Comparison of ENCODE assay signal across 1 cellular context in genomic region chr11:61332823-61333637, GRCh38.
TF ChIP-seq lines count a peak whose summit lies in the region.

Gene DDB1 (minus strand): TSS chr11:61333105. CDS start chr11:61332968, 137 bp downstream.
Gene TKFC (plus strand): TSS chr11:61333228. CDS start chr11:61334729, 1,501 bp downstream.

TF ChIP-seq in HepG2, 621 proteins besides CTCF, POLR2A, EP300 and RAD21 (continued from another document and continues in another):
- TF ChIP-seq THAP9 (CRISPR knock-in tag; IDR thresholded peaks at IDR 0.05; ENCODE audit: borderline replicate concordance) (peak; percentile 87), ZBTB42 (CRISPR knock-in tag; IDR thresholded peaks at IDR 0.05) (no peak), ZNF460 (CRISPR knock-in tag; IDR thresholded peaks at IDR 0.05; ENCODE audit: borderline replicate concordance) (no peak), HNF1B (CRISPR knock-in tag; IDR thresholded peaks at IDR 0.05) (0 out of 2 replicates have a peak, but pooled peaks have one; percentile 41), ZNF605 (CRISPR knock-in tag; IDR thresholded peaks at IDR 0.05) (peak; percentile 87), NFE2L2 (IDR thresholded peaks at IDR 0.05; ENCODE audit: low read length) (no peak), CBX2 (IDR thresholded peaks at IDR 0.05; ENCODE audit: low read depth, low read length) (no peak), CBX2 (CRISPR knock-in tag; IDR thresholded peaks at IDR 0.05; ENCODE audit: low read depth) (no peak), ZNF326 (CRISPR knock-in tag; IDR thresholded peaks at IDR 0.05; ENCODE audit: borderline replicate concordance) (no peak), ZFX (CRISPR knock-in tag; IDR thresholded peaks at IDR 0.05; ENCODE audit: low read depth) (peak; percentile 95), ZNF747 (CRISPR knock-in tag; IDR thresholded peaks at IDR 0.05; ENCODE audit: borderline replicate concordance) (peak; percentile 26; the same call in 1 of the 2 replicates), ATF5 (CRISPR knock-in tag; IDR thresholded peaks at IDR 0.05; ENCODE audit: low read depth) (no peak), HDAC2 (CRISPR knock-in tag; IDR thresholded peaks at IDR 0.05) (peak; percentile 55; the same call in 1 of the 2 replicates), ZSCAN21 (CRISPR knock-in tag; IDR thresholded peaks at IDR 0.05; ENCODE audit: borderline replicate concordance) (peak; percentile 14; the same call in 1 of the 2 replicates), SMAD1 (CRISPR knock-in tag; IDR thresholded peaks at IDR 0.05; ENCODE audit: borderline replicate concordance, low read depth) (peak; percentile 72; the same call in 1 of the 2 replicates), TFDP2 (CRISPR knock-in tag; IDR thresholded peaks at IDR 0.05) (peak; percentile 83), TIGD3 (CRISPR knock-in tag; IDR thresholded peaks at IDR 0.05; ENCODE audit: borderline replicate concordance) (peak; percentile 68; the same call in 1 of the 2 replicates), ETV6 (CRISPR knock-in tag; conservative IDR thresholded peaks at IDR 0.05) (peak; percentile 61; the same call in 1 of the 2 replicates), TFDP1 (CRISPR knock-in tag; IDR thresholded peaks at IDR 0.05; ENCODE audit: borderline replicate concordance) (peak; percentile 53; the same call in 1 of the 2 replicates), ZSCAN22 (CRISPR knock-in tag; IDR thresholded peaks at IDR 0.05) (0 out of 2 replicates have a peak, but pooled peaks have one; percentile 51), ZFYVE20 (CRISPR knock-in tag; IDR thresholded peaks at IDR 0.05; ENCODE audit: borderline replicate concordance, low read depth) (0 out of 2 replicates have a peak, but pooled peaks have one; percentile 62), ZNF609 (CRISPR knock-in tag; IDR thresholded peaks at IDR 0.05; ENCODE audit: borderline replicate concordance) (peak; percentile 15; the same call in 1 of the 2 replicates), FOXA3 (CRISPR knock-in tag; IDR thresholded peaks at IDR 0.05) (peak; percentile 40; the same call in 1 of the 2 replicates), IRX3 (CRISPR knock-in tag; IDR thresholded peaks at IDR 0.05; ENCODE audit: borderline replicate concordance, low read depth) (peak; percentile 85), FOXM1 (CRISPR knock-in tag; IDR thresholded peaks at IDR 0.05) (no peak), RFXANK (CRISPR knock-in tag; IDR thresholded peaks at IDR 0.05) (no peak), MTA1 (CRISPR knock-in tag; IDR thresholded peaks at IDR 0.05; ENCODE audit: borderline replicate concordance) (no peak), SPEN (CRISPR knock-in tag; IDR thresholded peaks at IDR 0.05; ENCODE audit: low read depth) (peak; percentile 97), ZBTB46 (CRISPR knock-in tag; IDR thresholded peaks at IDR 0.05; ENCODE audit: borderline replicate concordance) (no peak), PAWR (CRISPR knock-in tag; IDR thresholded peaks at IDR 0.05; ENCODE audit: borderline replicate concordance) (no peak), POGK (CRISPR knock-in tag; conservative IDR thresholded peaks at IDR 0.05) (peak; percentile 91), PAX8 (CRISPR knock-in tag; IDR thresholded peaks at IDR 0.05; ENCODE audit: borderline replicate concordance) (peak; percentile 89; the same call in 1 of the 2 replicates), RORA (CRISPR knock-in tag; IDR thresholded peaks at IDR 0.05) (no peak), PAXIP1 (CRISPR knock-in tag; conservative IDR thresholded peaks at IDR 0.05) (peak; percentile 41; the same call in 1 of the 2 replicates), PITX1 (CRISPR knock-in tag; IDR thresholded peaks at IDR 0.05) (peak; percentile 53; the same call in 1 of the 2 replicates)
